11 cellular contexts compared by ENCODE assay signal in genomic region chr9:75142208-75142607, GRCh38. TPM values are rescaled to one million over a fixed set of nuclear protein-coding genes. Genes with fewer than 3 reads are reported as not detected.
DNase-seq lines count a peak whose midpoint lies in the region; ATAC-seq and TF ChIP-seq lines count a peak whose summit lies in the region.
"Had no signal": no experiment of that assay in that cellular context is flagged by ENCODE, and none has a peak within 500 bp of the region (broad histone marks: within the 10 kb centered on the region; RNA-seq: fewer than 3 reads in every experiment).

No MANE protein-coding gene starts in this region.

- peaks cover 78 to 93% (median 93%) of the 10 kb centered on the region in 3 donors for H3K4me1 Mint-ChIP-seq in CD8-positive, alpha-beta memory T cell
- peaks cover 49% of the 10 kb centered on the region for H3K4me1 Mint-ChIP-seq in T-helper 17 cell
- peaks cover 17% of the 10 kb centered on the region for H3K4me1 Mint-ChIP-seq in stimulated activated memory B cell treated with anti-CD40 and anti-IgM and Interleukin-4, amounts not matched to agents 10 μg/mL and 1 μg/mL and 100 μg/mL, for 72 hours

- CTCF ChIA-PET in CD8-positive, alpha-beta memory T cell (lab: Charles Lee), result interaction anchor here (0.8 to 1.9 kb wide), 5 partner anchors 9 to 54 kb away, joined by 3 to 4 read pairs (median 4); partner anchors contain the start of genes NMRK1 and OSTF1

- H3K27me3 Mint-ChIP-seq in CD8-positive, alpha-beta memory T cell, result no peaks in the 10 kb centered on the region
- no peaks in the 10 kb centered on the region for H3K27me3 Mint-ChIP-seq in T-helper 17 cell
- no peaks in the 10 kb centered on the region for H3K27me3 Mint-ChIP-seq in stimulated activated memory B cell treated with anti-CD40 and anti-IgM and Interleukin-4, amounts not matched to agents 10 μg/mL and 1 μg/mL and 100 μg/mL, for 72 hours

- H3K9me3 Mint-ChIP-seq in CD8-positive, alpha-beta memory T cell, result peaks cover 6 to 10% (median 7%) of the 10 kb centered on the region in 5 donors
- H3K9me3 Mint-ChIP-seq in stimulated activated memory B cell treated with anti-CD40 and anti-IgM and Interleukin-4, amounts not matched to agents 10 μg/mL and 1 μg/mL and 100 μg/mL, for 72 hours, result peaks cover 10% of the 10 kb centered on the region

- no peak for DNase-seq in CD8-positive, alpha-beta memory T cell
- DNase-seq in T-helper 17 cell (no peak), left lung (no peak), cerebellum (ENCODE audit: low spot score) (no peak)
- DNase-seq: Caco-2; central memory CD4-positive, alpha-beta T cell; NCI-H1694 had no signal

- no peak for TF ChIP-seq CTCF in left lung (IDR thresholded peaks at IDR 0.05)

- peaks cover 37 to 79% (median 42%) of the 10 kb centered on the region in 3 donors for H3K36me3 Mint-ChIP-seq in CD8-positive, alpha-beta memory T cell
- H3K36me3 Mint-ChIP-seq in T-helper 17 cell (ENCODE audit: low read depth), result peaks cover 15% of the 10 kb centered on the region
- H3K36me3 Mint-ChIP-seq in stimulated activated memory B cell treated with anti-CD40 and anti-IgM and Interleukin-4, amounts not matched to agents 10 μg/mL and 1 μg/mL and 100 μg/mL, for 72 hours, result peaks cover 82% of the 10 kb centered on the region

- peak overlapping the region; percentile 86 to 95 (median 90) for H3K27ac Mint-ChIP-seq in CD8-positive, alpha-beta memory T cell
- peak overlapping the region; percentile 81 for H3K27ac Mint-ChIP-seq in T-helper 17 cell
- H3K27ac Mint-ChIP-seq in stimulated activated memory B cell treated with anti-CD40 and anti-IgM and Interleukin-4, amounts not matched to agents 10 μg/mL and 1 μg/mL and 100 μg/mL, for 72 hours, result no peak overlapping the region

- POLR2A ChIA-PET in CD8-positive, alpha-beta memory T cell (lab: Charles Lee), result no interaction called here

- ATAC-seq in HG03103 (IDR thresholded peaks at IDR 0.05; ENCODE audit: low read depth, unreplicated experiment), result peak; percentile 57
- peak; percentile 47 for ATAC-seq in T-helper 17 cell
- peak; percentile 62 for ATAC-seq in left lung
- no peak for ATAC-seq in HG02938 (IDR thresholded peaks at IDR 0.05; ENCODE audit: unreplicated experiment)
- ATAC-seq in esophagus mucosa, result no peak
- ATAC-seq in stimulated activated memory B cell treated with anti-CD40 and anti-IgM and Interleukin-4, amounts not matched to agents 10 μg/mL and 1 μg/mL and 100 μg/mL, for 72 hours, result no peak

- intact Hi-C loops in left lung (cut with DNase I), result loop anchor here in 1 of 2 donors (10.0 kb wide), 1 partner anchor 57 kb away; the partner anchor contains the start of genes NMRK1 and OSTF1

- no peaks in the 10 kb centered on the region for H3K9me3 ChIP-seq in CD8-positive, alpha-beta memory T cell (ENCODE audit: low read length)
- H3K9me3 ChIP-seq in T-helper 17 cell (ENCODE audit: control insufficient read depth, low read length, poor library complexity, severe bottlenecking) (no peaks in the 10 kb centered on the region), left lung (peaks cover 0 to 7% of the 10 kb centered on the region in 2 donors)
- H3K9me3 ChIP-seq: Caco-2 had no signal

- no peaks in the 10 kb centered on the region for H3K36me3 ChIP-seq in CD8-positive, alpha-beta memory T cell (ENCODE audit: insufficient read depth, low read length)
- peaks cover 0 to 92% of the 10 kb centered on the region in 2 donors for H3K36me3 ChIP-seq in left lung

- peak overlapping the region; percentile 44 to 86 (median 70) for H3K4me3 Mint-ChIP-seq in CD8-positive, alpha-beta memory T cell
- peak overlapping the region; percentile 5 for H3K4me3 Mint-ChIP-seq in T-helper 17 cell
- no peak overlapping the region for H3K4me3 Mint-ChIP-seq in stimulated activated memory B cell treated with anti-CD40 and anti-IgM and Interleukin-4, amounts not matched to agents 10 μg/mL and 1 μg/mL and 100 μg/mL, for 72 hours

- H3K27ac ChIP-seq in CD8-positive, alpha-beta memory T cell (ENCODE audit: low read depth, low read length), result no peak overlapping the region
- peak overlapping the region in 1 of 2 donors; percentile 84 for H3K27ac ChIP-seq in left lung

- no peaks in the 10 kb centered on the region for H3K27me3 ChIP-seq in CD8-positive, alpha-beta memory T cell (ENCODE audit: insufficient read depth, low read length, poor library complexity, severe bottlenecking)
- H3K27me3 ChIP-seq in left lung, result no peaks in the 10 kb centered on the region

- H3K4me1 ChIP-seq in CD8-positive, alpha-beta memory T cell (ENCODE audit: insufficient read depth, low read length), result peaks cover 67% of the 10 kb centered on the region
- H3K4me1 ChIP-seq in left lung, result peaks cover 3 to 39% of the 10 kb centered on the region in 2 donors
- H3K4me1 ChIP-seq: Caco-2 had no signal

- H3K4me3 ChIP-seq in CD8-positive, alpha-beta memory T cell (ENCODE audit: low read length), result no peak overlapping the region
- H3K4me3 ChIP-seq in left lung, result no peak overlapping the region

RNA-seq across cellular contexts. Expression of gene OSTF1, which starts 53.9 kb away (rescaled TPM):
- 10 to 100 TPM; 71.9 to 76.0 TPM for total RNA-seq in CD8-positive, alpha-beta memory T cell
- polyA plus RNA-seq in CD8-positive, alpha-beta memory T cell, result 170 TPM
- total RNA-seq in T-helper 17 cell (10 to 100 TPM; 85.2 to 95.1 TPM), left lung (10 to 100 TPM; 62.4 to 94.7 TPM), cerebellum (9.8 TPM), esophagus mucosa (114 TPM)

RNA-seq across cellular contexts. Expression of gene NMRK1, which starts 54.3 kb away (rescaled TPM):
- total RNA-seq in CD8-positive, alpha-beta memory T cell, result 10 to 100 TPM; 14.1 to 14.6 TPM
- polyA plus RNA-seq in CD8-positive, alpha-beta memory T cell, result 48.4 TPM
- total RNA-seq in T-helper 17 cell (10 to 100 TPM; 56.7 to 70.0 TPM), left lung (10 to 100 TPM; 26.0 to 29.1 TPM), cerebellum (4.9 TPM), esophagus mucosa (42.4 TPM)

Comparison
In these comparisons a context has a peak if more than half of its experiments do, and no peak if none do; other contexts are left out.
1. ATAC-seq: peak in HG03103 (single experiment), T-helper 17 cell (single experiment) and left lung (single experiment); none in HG02938 (single experiment), esophagus mucosa (single experiment) and stimulated activated memory B cell treated with anti-CD40 and anti-IgM and Interleukin-4, amounts not matched to agents 10 μg/mL and 1 μg/mL and 100 μg/mL, for 72 hours (single experiment).